ENCODE assay signal across 9 cellular contexts in genomic region chr11:75402002-75402773, GRCh38. TPM values are rescaled to one million over a fixed set of nuclear protein-coding genes. Genes with fewer than 3 reads are reported as not detected.
DNase-seq lines count a peak whose midpoint lies in the region; FAIRE-seq and TF ChIP-seq lines count a peak whose summit lies in the region.
"Had no signal": no experiment of that assay in that cellular context is flagged by ENCODE, and none has a peak within 500 bp of the region (broad histone marks: within the 10 kb centered on the region; RNA-seq: fewer than 3 reads in every experiment).

No MANE protein-coding gene starts in this region.

- FAIRE-seq in astrocyte (lab: Jason Lieb, UNC) = no peak

- no peak overlapping the region for H2AFZ ChIP-seq in astrocyte (ENCODE audit: low read depth, low read length)

- H3K4me3 Mint-ChIP-seq in HFFc6 (peak overlapping the region; percentile 96), astrocyte (ENCODE audit: unreplicated experiment) (peak overlapping the region; percentile 98)

- no CpG with 5 or more reads among the region's 10 CpGs for WGBS in mesendoderm (ENCODE audit: extremely low coverage, insufficient coverage, low lambda C conversion rate)

- H4K5ac ChIP-seq in mesendoderm (ENCODE audit: low read length) = no peak overlapping the region

- H3K79me1 ChIP-seq in mesendoderm (ENCODE audit: low read length) = peaks cover 24% of the 10 kb centered on the region

- H3K36me3 ChIP-seq in BLaER1 = peaks cover 69% of the 10 kb centered on the region
- H3K36me3 ChIP-seq in astrocyte (ENCODE audit: insufficient read depth, low read length) = peaks cover 58% of the 10 kb centered on the region
- peaks cover 36% of the 10 kb centered on the region for H3K36me3 ChIP-seq in mesendoderm (ENCODE audit: control insufficient read depth, insufficient read depth, low read length)
- H3K36me3 ChIP-seq in tibial artery = peaks cover 52 to 66% (median 65%) of the 10 kb centered on the region in 3 donors

- H3K9me3 ChIP-seq in BLaER1 = no peaks in the 10 kb centered on the region
- H3K9me3 ChIP-seq in astrocyte (ENCODE audit: insufficient read depth, low read depth, low read length) = no peaks in the 10 kb centered on the region
- no peaks in the 10 kb centered on the region for H3K9me3 ChIP-seq in tibial artery

- peaks cover 7% of the 10 kb centered on the region for H3K27me3 Mint-ChIP-seq in HFFc6 (ENCODE audit: insufficient read depth)
- no peaks in the 10 kb centered on the region for H3K27me3 Mint-ChIP-seq in astrocyte (ENCODE audit: low read depth, unreplicated experiment)

- H3K9ac ChIP-seq in BLaER1 (peak overlapping the region; percentile 98; the same call in 1 of the 2 replicates), astrocyte (ENCODE audit: low read length) (peak overlapping the region; percentile 98), mesendoderm (ENCODE audit: low read length) (peak overlapping the region; percentile 90)

- peak overlapping the region; percentile 77 for H3K56ac ChIP-seq in mesendoderm (ENCODE audit: low read length)

- H3K36me3 Mint-ChIP-seq in HFFc6 (ENCODE audit: low read depth) (peaks cover 61% of the 10 kb centered on the region), astrocyte (ENCODE audit: low read depth, unreplicated experiment) (peaks cover 37% of the 10 kb centered on the region)

- H4K20me1 ChIP-seq in BLaER1 (peaks cover 77% of the 10 kb centered on the region), astrocyte (ENCODE audit: insufficient read depth, low read length) (peaks cover 75% of the 10 kb centered on the region)

- H3K4me2 ChIP-seq in BLaER1 = peak overlapping the region; percentile 86
- peak overlapping the region; percentile 95 for H3K4me2 ChIP-seq in astrocyte (ENCODE audit: low read length)
- H3K4me2 ChIP-seq in mesendoderm (ENCODE audit: low read length) = peak overlapping the region; percentile 52

- intact Hi-C loops in tibial artery (cut with DNase I; ENCODE audit: low total_unique reads) = no loop called here

- H3K27ac ChIP-seq in BLaER1 (peak overlapping the region; percentile 11; the same call in 1 of the 2 replicates), astrocyte (ENCODE audit: low read depth, low read length) (no peak overlapping the region), mesendoderm (ENCODE audit: low read depth, low read length) (no peak overlapping the region), tibial artery (no peak overlapping the region)

- DNase-seq in HFFc6 (no peak), astrocyte (ENCODE audit: low read depth) (no peak), mesendoderm (no peak), iPS-NIHi7 (ENCODE audit: extremely low spot score) (no peak), tibial artery (no peak), GOT3 (lab: John Stamatoyannopoulos, UW) (no peak), mesenteric fat pad (ENCODE audit: low spot score) (no peak)
- DNase-seq: kidney glomerular epithelial cell had no signal

- no peak overlapping the region for H2BK120ac ChIP-seq in mesendoderm (ENCODE audit: low read depth, low read length)

- H3K18ac ChIP-seq in mesendoderm (ENCODE audit: low read length) = no peak overlapping the region

- no peak overlapping the region for H2BK15ac ChIP-seq in mesendoderm (replicated peaks; ENCODE audit: low read depth)

- TF ChIP-seq CTCF in HFFc6 (IDR thresholded peaks at IDR 0.05) (no peak; the same call in 1 of the 2 replicates), astrocyte (IDR thresholded peaks at IDR 0.05; ENCODE audit: insufficient read depth, low read depth, low read length) (no peak), tibial artery (IDR thresholded peaks at IDR 0.05) (no peak)

- peaks cover 59% of the 10 kb centered on the region for H3K4me1 ChIP-seq in BLaER1
- H3K4me1 ChIP-seq in astrocyte (ENCODE audit: insufficient read depth, low read length) = peaks cover 40% of the 10 kb centered on the region
- H3K4me1 ChIP-seq in mesendoderm (ENCODE audit: control insufficient read depth, low read depth, low read length) = peaks cover 9% of the 10 kb centered on the region
- H3K4me1 ChIP-seq in tibial artery = peaks cover 0 to 29% (median 18%) of the 10 kb centered on the region in 4 donors

- H3K9me3 Mint-ChIP-seq in HFFc6 (no peaks in the 10 kb centered on the region), astrocyte (ENCODE audit: unreplicated experiment) (no peaks in the 10 kb centered on the region)

- peaks cover 61% of the 10 kb centered on the region for H3K4me1 Mint-ChIP-seq in HFFc6 (ENCODE audit: low read depth)
- peaks cover 38% of the 10 kb centered on the region for H3K4me1 Mint-ChIP-seq in astrocyte (ENCODE audit: low read depth, unreplicated experiment)

- H3K27ac Mint-ChIP-seq in HFFc6 (peak overlapping the region; percentile 60), astrocyte (ENCODE audit: unreplicated experiment) (peak overlapping the region; percentile 93)

- peaks cover 79% of the 10 kb centered on the region for H3K79me2 ChIP-seq in astrocyte (ENCODE audit: insufficient read depth, low read length)
- peaks cover 63% of the 10 kb centered on the region for H3K79me2 ChIP-seq in mesendoderm (ENCODE audit: control insufficient read depth, insufficient read depth, low read length)

- H3K23ac ChIP-seq in mesendoderm (ENCODE audit: low read length) = no peak overlapping the region

- no peak overlapping the region for H2AK5ac ChIP-seq in mesendoderm (ENCODE audit: low read length)

- H3K4ac ChIP-seq in mesendoderm (ENCODE audit: low read depth, low read length) = no peak overlapping the region

- H2BK5ac ChIP-seq in mesendoderm (ENCODE audit: low read length) = no peak overlapping the region

- H3K27me3 ChIP-seq in BLaER1 = no peaks in the 10 kb centered on the region
- H3K27me3 ChIP-seq in astrocyte (ENCODE audit: insufficient read depth, low read length) = no peaks in the 10 kb centered on the region
- H3K27me3 ChIP-seq in mesendoderm (ENCODE audit: insufficient read depth, low read length, poor library complexity) = no peaks in the 10 kb centered on the region
- no peaks in the 10 kb centered on the region for H3K27me3 ChIP-seq in tibial artery

- peak overlapping the region; percentile 84 for H3K4me3 ChIP-seq in BLaER1
- peak overlapping the region; percentile 99 for H3K4me3 ChIP-seq in astrocyte (ENCODE audit: insufficient read depth, low read depth, low read length)
- H3K4me3 ChIP-seq in mesendoderm (ENCODE audit: low read length) = peak overlapping the region; percentile 9
- no peak overlapping the region for H3K4me3 ChIP-seq in tibial artery

- no peak overlapping the region for H4K8ac ChIP-seq in mesendoderm (ENCODE audit: low read depth, low read length)

RNA-seq across cellular contexts. Expression of gene RPS3, which starts 2.9 kb away (rescaled TPM):
- total RNA-seq in HFFc6 (2021; fragmentation: NEBNext Ultra II Directional; extraction: Animal tissue kit (Norgen Biotek cat#: 25700)) = 1,000 to 10,000 TPM; 1,897 to 2,167 (median 1,932) TPM
- total RNA-seq in astrocyte (1,706 and 1,898 TPM in 2 replicates), mesenteric fat pad (1,433 TPM)
- 6,635 TPM for polyA plus RNA-seq in mesendoderm (2013, experiment 1 of 2)
- 6,755 TPM for polyA plus RNA-seq in mesendoderm (2013, experiment 2 of 2)

RNA-seq across cellular contexts. Expression of gene KLHL35, which starts 30.8 kb away (rescaled TPM):
- not detected for total RNA-seq in HFFc6 (2021; fragmentation: NEBNext Ultra II Directional; extraction: Animal tissue kit (Norgen Biotek cat#: 25700))
- total RNA-seq in astrocyte = 0.77 and 0.87 TPM in 2 replicates
- 0.13 TPM for polyA plus RNA-seq in mesendoderm (2013, experiment 1 of 2)
- polyA plus RNA-seq in mesendoderm (2013, experiment 2 of 2) = 0.22 TPM
- 0.61 TPM for total RNA-seq in mesenteric fat pad

RNA-seq across cellular contexts. Expression of gene ARRB1, which starts 50.7 kb away (rescaled TPM):
- total RNA-seq in HFFc6 (2021; fragmentation: NEBNext Ultra II Directional; extraction: Animal tissue kit (Norgen Biotek cat#: 25700)) = 10 to 100 TPM; 10.8 to 14.4 (median 11.2) TPM
- total RNA-seq in astrocyte = 22.7 and 28.5 TPM in 2 replicates
- 42.6 TPM for polyA plus RNA-seq in mesendoderm (2013, experiment 1 of 2)
- 43.2 TPM for polyA plus RNA-seq in mesendoderm (2013, experiment 2 of 2)
- total RNA-seq in mesenteric fat pad = 112 TPM

Comparison
In these comparisons a context has a peak if more than half of its experiments do, and no peak if none do; other contexts are left out.
1. H3K4me3 ChIP-seq: peak in BLaER1 (single experiment), astrocyte (single experiment) and mesendoderm (single experiment); none in tibial artery (0 of 2).
2. Peak in every context shown above with its lines, with median percentiles within 50 percentile points of each other: H3K4me2 ChIP-seq and H3K9ac ChIP-seq.